7 cellular contexts compared by ENCODE assay signal in genomic region chr10:50101747-50102146, GRCh38. TPM values are rescaled to one million over a fixed set of nuclear protein-coding genes. Genes with fewer than 3 reads are reported as not detected.
DNase-seq lines count a peak whose midpoint lies in the region; ATAC-seq and TF ChIP-seq lines count a peak whose summit lies in the region.
"Not testable (repeated sequence)": the region's sequence is repeated elsewhere in the genome, so short reads cannot be mapped to it uniquely, and the experiment has no call there.

No MANE protein-coding gene starts in this region.

- not testable (repeated sequence) for H3K4me3 Mint-ChIP-seq in activated CD4-positive, alpha-beta T cell treated with anti-CD3 and anti-CD28 coated beads, Interleukin-2, amount 10 ng/mL, durations not matched to agents 7 days and 5 days

- H4K12ac ChIP-seq in trophoblast cell (ENCODE audit: low read depth, low read length), result not testable (repeated sequence)

- H3K4me1 ChIP-seq in trophoblast cell (ENCODE audit: control insufficient read depth in 1 of 2, insufficient read depth in 2 of 2, low read length in 2 of 2), result not testable (repeated sequence)

- H2BK120ac ChIP-seq in trophoblast cell (ENCODE audit: insufficient read depth, low read length, poor library complexity), result not testable (repeated sequence)

- H3K23ac ChIP-seq in trophoblast cell (ENCODE audit: low read length), result not testable (repeated sequence)

- not testable (repeated sequence) for H3K79me1 ChIP-seq in trophoblast cell (ENCODE audit: low read length)

- WGBS in trophoblast cell (ENCODE audit: extremely low coverage, insufficient coverage, insufficient read length), result no CpG with 5 or more reads among the region's 3 CpGs

- not testable (repeated sequence) for H3K9me3 Mint-ChIP-seq in activated CD4-positive, alpha-beta T cell treated with anti-CD3 and anti-CD28 coated beads, Interleukin-2, amount 10 ng/mL, durations not matched to agents 7 days and 5 days

- TF ChIP-seq CTCF in HL-60 (IDR thresholded peaks at IDR 0.05; ENCODE audit: insufficient read depth, low read length), result not testable (repeated sequence)

- peak overlapping the region; percentile 31 for H3K27ac Mint-ChIP-seq in activated CD4-positive, alpha-beta T cell treated with anti-CD3 and anti-CD28 coated beads, Interleukin-2, amount 10 ng/mL, durations not matched to agents 7 days and 5 days

- H2AK5ac ChIP-seq in trophoblast cell (ENCODE audit: low read length), result not testable (repeated sequence)

- H3K4me3 ChIP-seq in HL-60 (replicated peaks; ENCODE audit: insufficient read depth, low read length); trophoblast cell (ENCODE audit: low read depth, low read length): not testable (repeated sequence)

- H2BK12ac ChIP-seq in trophoblast cell (ENCODE audit: low read length), result not testable (repeated sequence)

- H3K4me2 ChIP-seq in trophoblast cell (ENCODE audit: low read length), result not testable (repeated sequence)

- POLR2A ChIA-PET in activated CD4-positive, alpha-beta T cell treated with anti-CD3 and anti-CD28 coated beads, Interleukin-2, amount 10 ng/mL, durations not matched to agents 7 days and 5 days (lab: Charles Lee), result not testable (repeated sequence)

- peak overlapping the region; percentile 6 for H4K91ac ChIP-seq in trophoblast cell (ENCODE audit: low read depth, low read length)

- not testable (repeated sequence) for H3K36me3 Mint-ChIP-seq in activated CD4-positive, alpha-beta T cell treated with anti-CD3 and anti-CD28 coated beads, Interleukin-2, amount 10 ng/mL, durations not matched to agents 7 days and 5 days (ENCODE audit: low read depth)

- H3K9ac ChIP-seq in trophoblast cell (ENCODE audit: low read length), result not testable (repeated sequence)

- not testable (repeated sequence) for DNase-seq in HL-60 (ENCODE audit: low read depth in 1 of 2, low spot score in 1 of 2); activated CD4-positive, alpha-beta T cell treated with anti-CD3 and anti-CD28 coated beads, Interleukin-2, amount 10 ng/mL, durations not matched to agents 7 days and 5 days; trophoblast cell

- H3K27me3 ChIP-seq in HL-60 (ENCODE audit: insufficient read depth, poor library complexity, severe bottlenecking); trophoblast cell (ENCODE audit: insufficient read depth, low read length): not testable (repeated sequence)

- peak; percentile 23 for ATAC-seq in GM18511 (IDR thresholded peaks at IDR 0.05; ENCODE audit: unreplicated experiment)
- peak; percentile 19 for ATAC-seq in GM21723 (IDR thresholded peaks at IDR 0.05; ENCODE audit: unreplicated experiment)
- peak; percentile 15 for ATAC-seq in HG02981 (IDR thresholded peaks at IDR 0.05; ENCODE audit: unreplicated experiment)
- peak; percentile 20 for ATAC-seq in esophagus mucosa

- H3K4ac ChIP-seq in trophoblast cell (ENCODE audit: low read depth, low read length), result not testable (repeated sequence)

- not testable (repeated sequence) for H3K14ac ChIP-seq in trophoblast cell (ENCODE audit: low read length)

- peaks cover 6 to 15% of the 10 kb centered on the region in 2 experiments for H3K36me3 ChIP-seq in trophoblast cell (ENCODE audit: control insufficient read depth in 1 of 2, insufficient read depth in 2 of 2, low read length in 2 of 2)

- not testable (repeated sequence) for H3K79me2 ChIP-seq in trophoblast cell (ENCODE audit: control insufficient read depth, insufficient read depth, low read length, poor library complexity)

- H3K4me1 Mint-ChIP-seq in activated CD4-positive, alpha-beta T cell treated with anti-CD3 and anti-CD28 coated beads, Interleukin-2, amount 10 ng/mL, durations not matched to agents 7 days and 5 days, result not testable (repeated sequence)

- H3K18ac ChIP-seq in trophoblast cell (ENCODE audit: low read length), result not testable (repeated sequence)

- H4K8ac ChIP-seq in trophoblast cell (ENCODE audit: low read depth, low read length), result not testable (repeated sequence)

- CTCF ChIA-PET in activated CD4-positive, alpha-beta T cell treated with anti-CD3 and anti-CD28 coated beads, Interleukin-2, amount 10 ng/mL, durations not matched to agents 7 days and 5 days (lab: Charles Lee), result not testable (repeated sequence)

- not testable (repeated sequence) for H3K9me3 ChIP-seq in trophoblast cell (ENCODE audit: insufficient read depth, low read depth, low read length)

- H2BK5ac ChIP-seq in trophoblast cell (ENCODE audit: low read depth, low read length, poor library complexity), result not testable (repeated sequence)

- not testable (repeated sequence) for H3K27me3 Mint-ChIP-seq in activated CD4-positive, alpha-beta T cell treated with anti-CD3 and anti-CD28 coated beads, Interleukin-2, amount 10 ng/mL, durations not matched to agents 7 days and 5 days

- peak overlapping the region; percentile 67 for H3K27ac ChIP-seq in HL-60 (replicated peaks)
- H3K27ac ChIP-seq in trophoblast cell (ENCODE audit: low read depth, low read length), result not testable (repeated sequence)

- H2AFZ ChIP-seq in trophoblast cell (ENCODE audit: insufficient read depth, low read length, poor library complexity), result not testable (repeated sequence)

RNA-seq across cellular contexts. Expression of gene WASHC2A, which starts 34.0 kb away (rescaled TPM):
- total RNA-seq in activated CD4-positive, alpha-beta T cell treated with anti-CD3 and anti-CD28 coated beads, Interleukin-2, amount 10 ng/mL, durations not matched to agents 7 days and 5 days, result 10 to 100 TPM; 43.3 to 48.2 TPM
- total RNA-seq in esophagus mucosa, result 19.3 TPM
- 19.1 and 19.3 TPM in 2 replicates for polyA plus RNA-seq in trophoblast cell (2013)
